22 cellular contexts compared by ENCODE assay signal in the genomic region with DNA sequence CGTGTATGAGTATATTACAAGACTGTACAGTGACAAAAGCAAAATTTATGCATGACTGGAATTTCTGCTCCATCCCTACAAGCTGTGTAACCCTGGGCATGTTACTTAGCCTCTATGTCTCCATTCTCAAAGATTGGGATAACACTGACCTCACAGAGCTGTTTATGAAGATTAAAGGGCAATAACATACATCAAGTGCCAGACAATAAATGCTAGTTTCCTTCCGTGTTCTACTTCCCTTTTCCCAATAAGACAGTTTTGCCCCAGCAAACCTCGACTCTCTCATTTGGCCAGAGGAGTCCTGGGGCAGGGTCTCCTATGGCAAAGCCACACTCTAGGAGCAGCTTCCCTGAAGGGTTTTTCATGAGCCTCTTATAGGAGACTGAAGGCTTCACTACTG. TPM values are rescaled to one million over a fixed set of nuclear protein-coding genes. Genes with fewer than 3 reads are reported as not detected.
DNase-seq lines count a peak whose midpoint lies in the region; ATAC-seq, FAIRE-seq and TF ChIP-seq lines count a peak whose summit lies in the region.
"Had no signal": no experiment of that assay in that cellular context is flagged by ENCODE, and none has a peak within 500 bp of the region (broad histone marks: within the 10 kb centered on the region; RNA-seq: fewer than 3 reads in every experiment).

No MANE protein-coding gene starts in this region.

- H3K36me3 ChIP-seq in small intestine (ENCODE audit: control insufficient read depth in 2 of 2, insufficient read depth in 2 of 2, low read length in 2 of 2), result peaks cover 0 to 2% of the 10 kb centered on the region in 2 donors

- H3K4me3 ChIP-seq in small intestine (ENCODE audit: low read depth in 1 of 2, low read length in 2 of 2), result no peak overlapping the region
- H3K4me3 ChIP-seq: gastroesophageal sphincter had no signal

- no peaks in the 10 kb centered on the region for H3K9me3 ChIP-seq in small intestine (ENCODE audit: control insufficient read depth, low read depth)
- H3K9me3 ChIP-seq: gastroesophageal sphincter had no signal

- WGBS in small intestine, 3 donors, result 45 to 68% (median 61%) methylated on average over 3 of the region's 3 CpGs

- no peak for FAIRE-seq in small intestine (lab: Jason Lieb, UNC)
- no peak for FAIRE-seq in GM12892 (lab: Jason Lieb, UNC)

- H3K27me3 ChIP-seq in small intestine (ENCODE audit: control insufficient read depth in 2 of 2, insufficient read depth in 2 of 2, low read length in 2 of 2), result no peaks in the 10 kb centered on the region
- H3K27me3 ChIP-seq: gastroesophageal sphincter had no signal

- no peak overlapping the region for H3K27ac ChIP-seq in small intestine (ENCODE audit: low read depth in 1 of 2, low read length in 1 of 2)
- H3K27ac ChIP-seq: WERI-Rb-1 had no signal

- intact Hi-C loops in left ventricle myocardium superior (cut with micrococcal nuclease), result no loop called here

- DNase-seq in Kasumi-1 (lab: John Stamatoyannopoulos, UW) (peak; percentile 41 to 50), SKM-1 (lab: John Stamatoyannopoulos, UW; ENCODE audit: unreplicated experiment) (peak; percentile 47), left ventricle myocardium superior (no peak), small intestine (peak; percentile 28), SW 1271 (lab: John Stamatoyannopoulos, UW) (no peak), NCI-H2029 treated with DMSO at 0.1 percent for 48 hours (lab: John Stamatoyannopoulos, UW) (no peak), GM12892 (ENCODE audit: insufficient read length) (no peak), hypothalamus (lab: John Stamatoyannopoulos, UW) (no peak)
- DNase-seq: activated CD4-positive, alpha-beta T cell treated with anti-CD3 and anti-CD28 coated beads, Interleukin-2, amount 50 U/mL, for 48 hours; activated naive CD4-positive, alpha-beta T cell treated with Interleukin-2 at 50 U/mL for 16 hours; activated T-cell treated with anti-CD3 and anti-CD28 coated beads for 4 hours; NCI-H2171; NCI-H69; occipital lobe; stimulated activated naive CD8-positive, alpha-beta T cell treated with anti-CD3 and anti-CD28 coated beads, Interleukin-15, Interleukin-2, amounts not matched to agents 100 U/mL and 50 U/mL, for 24 hours; WERI-Rb-1 had no signal

- H3K4me1 ChIP-seq in small intestine (ENCODE audit: control insufficient read depth in 2 of 2, insufficient read depth in 1 of 2, low read depth in 1 of 2, low read length in 1 of 2), result peaks cover 2 to 3% of the 10 kb centered on the region in 2 donors

- TF ChIP-seq POLR2A in GM12892 (IDR thresholded peaks at IDR 0.05; ENCODE audit: low read depth, low read length), result no peak

- peak; percentile 39 for ATAC-seq in left ventricle myocardium superior
- ATAC-seq: Panc1; stimulated activated naive CD8-positive, alpha-beta T cell treated with anti-CD3 and anti-CD28 coated beads, Interleukin-15, Interleukin-2, amounts not matched to agents 100 U/mL and 50 U/mL, for 24 hours had no signal

RNA-seq across cellular contexts. Expression of a gene that starts 7.5 kb away (rescaled TPM):
- 64.4 TPM for total RNA-seq in left ventricle myocardium superior
- 100 to 1,000 TPM in 1 of 3 donors, 10 to 100 TPM in 2; 39.7 to 103 (median 63.7) TPM for polyA plus RNA-seq in small intestine
- 61.6 TPM for polyA plus RNA-seq in GM12892 (2012; ENCODE audit: missing spikeins)

RNA-seq across cellular contexts. Expression of a gene that starts 29.8 kb away (rescaled TPM):
- not detected for total RNA-seq in left ventricle myocardium superior
- not detected for polyA plus RNA-seq in small intestine
- polyA plus RNA-seq in GM12892 (2012; ENCODE audit: missing spikeins), result not detected
- total RNA-seq: Daoy, gastroesophageal sphincter, left cardiac atrium, mucosa of gallbladder, occipital lobe had no signal
- polyA plus RNA-seq: esophagus had no signal

RNA-seq across cellular contexts. Expression of a gene that starts 48.4 kb away (rescaled TPM):
- 1.5 TPM for total RNA-seq in left ventricle myocardium superior
- 1 to 10 TPM in 1 of 3 donors, under 1 TPM in 2; 0.54 to 4.1 (median 0.89) TPM for polyA plus RNA-seq in small intestine
- 1.2 TPM for polyA plus RNA-seq in GM12892 (2012; ENCODE audit: missing spikeins)

Comparison
In these comparisons a context has a peak if more than half of its experiments do, and no peak if none do; other contexts are left out.
1. DNase-seq: peak in Kasumi-1 (2 of 2), SKM-1 (single experiment) and small intestine (single experiment); none in left ventricle myocardium superior (single experiment), SW 1271 (0 of 2), NCI-H2029 treated with DMSO at 0.1 percent for 48 hours (single experiment), GM12892 (single experiment) and hypothalamus (0 of 51).